Comparison of ENCODE assay signal across 33 cellular contexts in genomic region chr14:36428350-36428749, GRCh38.
"Had no signal": no experiment of that assay in that cellular context is flagged by ENCODE, and none has a peak within 500 bp of the region (broad histone marks: within the 10 kb centered on the region; RNA-seq: fewer than 3 reads in every experiment).

No MANE protein-coding gene starts in this region.

- H3K27me3 ChIP-seq: adrenal gland, ascending aorta, body of pancreas, brain microvascular endothelial cell, breast epithelium, cardiac muscle cell had no signal

- H3K4me1 ChIP-seq: adrenal gland, ascending aorta, breast epithelium had no signal

- H3K9me3 ChIP-seq: adrenal gland, ascending aorta, body of pancreas, breast epithelium had no signal

- FAIRE-seq: astrocyte, bronchial epithelial cell had no signal

- H3K4me3 ChIP-seq: adrenal gland, ascending aorta, body of pancreas, breast epithelium, cardiac muscle cell had no signal

- H3K36me3 ChIP-seq: adrenal gland, ascending aorta, brain microvascular endothelial cell, breast epithelium, cardiac muscle cell had no signal

- DNase-seq: activated effector memory CD4-positive, alpha-beta T cell treated with anti-CD3 and anti-CD28 coated beads, Interleukin-2, amount 50 U/mL, for 16 hours; activated effector memory CD4-positive, alpha-beta T cell treated with Interleukin-2 at 50 U/mL for 16 hours; activated gamma-delta T cell treated with Interleukin-2 at 50 U/mL for 16 hours; activated naive CD4-positive, alpha-beta T cell; activated naive CD4-positive, alpha-beta T cell treated with anti-CD3 and anti-CD28 coated beads for 36 hours; activated naive CD4-positive, alpha-beta T cell treated with anti-CD3 and anti-CD28 coated beads, Interleukin-2, amount 10 ng/mL, durations not matched to agents 7 days and 5 days; activated naive CD4-positive, alpha-beta T cell treated with anti-CD3 and anti-CD28 coated beads, Interleukin-2, amount 50 U/mL, for 16 hours; activated naive CD4-positive, alpha-beta T cell treated with Interleukin-2 at 50 U/mL for 16 hours; activated naive CD8-positive, alpha-beta T cell treated with anti-CD3 and anti-CD28 coated beads for 36 hours; activated naive CD8-positive, alpha-beta T cell treated with anti-CD3 and anti-CD28 coated beads, Interleukin-2, amount 10 ng/mL, durations not matched to agents 7 days and 5 days; activated naive CD8-positive, alpha-beta T cell treated with anti-CD3 and anti-CD28 coated beads, Interleukin-2, amount 50 U/mL, for 24 hours; activated T-cell treated with anti-CD3 and anti-CD28 coated beads, Interleukin-2, amount 50 U/mL, for 1 hour; activated T-cell treated with anti-CD3 and anti-CD28 coated beads, Interleukin-2, amount 50 U/mL, for 24 hours; activated T-cell treated with anti-CD3 and anti-CD28 coated beads, Interleukin-2, amount 50 U/mL, for 4 hours; activated T-cell treated with anti-CD3 and anti-CD28 coated beads, Interleukin-2, amount 50 U/mL, for 48 hours; activated T-cell treated with anti-CD3 and anti-CD28 coated beads, Interleukin-2, amount 50 U/mL, for 72 hours; adrenal gland; amniotic stem cell; amygdala; anterior cingulate cortex; aorta; body of pancreas; brain microvascular endothelial cell; caudate nucleus; central memory CD4-positive, alpha-beta T cell; cerebellar nuclear complex had no signal

- ATAC-seq: activated naive CD4-positive, alpha-beta T cell treated with anti-CD3 and anti-CD28 coated beads, Interleukin-2, amount 50 U/mL, for 72 hours; activated naive CD8-positive, alpha-beta T cell treated with anti-CD3 and anti-CD28 coated beads, Interleukin-2, amount 50 U/mL, for 24 hours; activated T-cell treated with anti-CD3 and anti-CD28 coated beads, Interleukin-2, amount 50 U/mL, for 4 hours; activated T-cell treated with anti-CD3 and anti-CD28 coated beads, Interleukin-2, amount 50 U/mL, for 72 hours; activated T-helper 17 cell treated with anti-CD3 and anti-CD28 coated beads, Interleukin-2, amount 50 U/mL, for 72 hours; body of pancreas had no signal

- H3K27ac ChIP-seq: adrenal gland, ascending aorta, body of pancreas, brain microvascular endothelial cell, breast epithelium, cardiac muscle cell had no signal
